10 cellular contexts compared by ENCODE assay signal in genomic region chr5:96651948-96652753, GRCh38. TPM values are rescaled to one million over a fixed set of nuclear protein-coding genes. Genes with fewer than 3 reads are reported as not detected.
DNase-seq lines count a peak whose midpoint lies in the region; ATAC-seq and TF ChIP-seq lines count a peak whose summit lies in the region.
"Had no signal": no experiment of that assay in that cellular context is flagged by ENCODE, and none has a peak within 500 bp of the region (broad histone marks: within the 10 kb centered on the region; RNA-seq: fewer than 3 reads in every experiment).

No MANE protein-coding gene starts in this region.

- ATAC-seq in activated CD4-positive, alpha-beta T cell treated with anti-CD3 and anti-CD28 coated beads for 36 hours: peak; percentile 51
- ATAC-seq in natural killer cell treated with Interleukin-12 subunit alpha and Interleukin-12 subunit beta and Interleukin-15 and Interleukin-18, amount 100 ng/mL, for 72 hours: no peak
- no peak for ATAC-seq in HG03175 (IDR thresholded peaks at IDR 0.05; ENCODE audit: unreplicated experiment)

- peak; percentile 23 for DNase-seq in activated CD4-positive, alpha-beta T cell treated with anti-CD3 and anti-CD28 coated beads for 36 hours
- DNase-seq in activated CD4-positive, alpha-beta T cell treated with anti-CD3 and anti-CD28 coated beads for 1 hour: no peak
- DNase-seq in NCI-H1436 treated with DMSO at 0.1 percent for 48 hours (lab: John Stamatoyannopoulos, UW) (peak; percentile 29), chondrocyte (ENCODE audit: low spot score) (no peak), osteocyte (ENCODE audit: extremely low spot score, unreplicated experiment) (no peak), GM13976 (ENCODE audit: low spot score) (no peak)
- DNase-seq in natural killer cell treated with Interleukin-12 subunit alpha and Interleukin-12 subunit beta and Interleukin-15 and Interleukin-18, amount 100 ng/mL, for 72 hours (ENCODE audit: low spot score): no peak
- DNase-seq: CD4-positive, CD25-positive, alpha-beta regulatory T cell; NCI-H2227 treated with DMSO at 0.1 percent for 48 hours had no signal

- TF ChIP-seq CTCF in chondrocyte (IDR thresholded peaks at IDR 0.05) (peak; percentile 56), osteocyte (IDR thresholded peaks at IDR 0.05) (peak; percentile 31), GM13976 (IDR thresholded peaks at IDR 0.05; ENCODE audit: borderline replicate concordance, control extremely low read depth, extremely low read depth, insufficient read depth, missing control alignments) (no peak)

- H3K4me3 Mint-ChIP-seq in activated CD4-positive, alpha-beta T cell treated with anti-CD3 and anti-CD28 coated beads for 36 hours: no peak overlapping the region
- no peak overlapping the region for H3K4me3 Mint-ChIP-seq in chondrocyte (ENCODE audit: unreplicated experiment)
- H3K4me3 Mint-ChIP-seq in osteocyte (ENCODE audit: unreplicated experiment): no peak overlapping the region
- H3K4me3 Mint-ChIP-seq in natural killer cell treated with Interleukin-12 subunit alpha and Interleukin-12 subunit beta and Interleukin-15 and Interleukin-18, amount 100 ng/mL, for 72 hours: no peak overlapping the region
- H3K4me3 Mint-ChIP-seq: CD4-positive, CD25-positive, alpha-beta regulatory T cell had no signal

- no peak overlapping the region for H3K27ac Mint-ChIP-seq in activated CD4-positive, alpha-beta T cell treated with anti-CD3 and anti-CD28 coated beads for 36 hours
- H3K27ac Mint-ChIP-seq in chondrocyte (ENCODE audit: unreplicated experiment) (no peak overlapping the region), osteocyte (ENCODE audit: unreplicated experiment) (no peak overlapping the region)
- no peak overlapping the region for H3K27ac Mint-ChIP-seq in natural killer cell treated with Interleukin-12 subunit alpha and Interleukin-12 subunit beta and Interleukin-15 and Interleukin-18, amount 100 ng/mL, for 72 hours
- H3K27ac Mint-ChIP-seq: CD4-positive, CD25-positive, alpha-beta regulatory T cell had no signal

- intact Hi-C loops in activated CD4-positive, alpha-beta T cell treated with anti-CD3 and anti-CD28 coated beads for 36 hours (cut with DNase I, micrococcal nuclease): loop anchor here in 1 of 2 experiments (5.0 kb wide), 1 partner anchor 35 kb away; no protein-coding TSS in a partner anchor

- POLR2A ChIA-PET in activated CD4-positive, alpha-beta T cell treated with anti-CD3 and anti-CD28 coated beads for 36 hours (lab: Charles Lee): no interaction called here

- CTCF ChIA-PET in activated CD4-positive, alpha-beta T cell treated with anti-CD3 and anti-CD28 coated beads for 36 hours (lab: Charles Lee): interaction anchor here (1.0 to 3.4 kb wide), 3 partner anchors 38 to 269 kb away, joined by 3 to 11 read pairs (median 4); no protein-coding TSS in a partner anchor

- peaks cover 16% of the 10 kb centered on the region for H3K4me1 Mint-ChIP-seq in activated CD4-positive, alpha-beta T cell treated with anti-CD3 and anti-CD28 coated beads for 36 hours
- peaks cover 36% of the 10 kb centered on the region for H3K4me1 Mint-ChIP-seq in chondrocyte (ENCODE audit: low read depth)
- peaks cover 60% of the 10 kb centered on the region for H3K4me1 Mint-ChIP-seq in osteocyte (ENCODE audit: unreplicated experiment)
- H3K4me1 Mint-ChIP-seq in natural killer cell treated with Interleukin-12 subunit alpha and Interleukin-12 subunit beta and Interleukin-15 and Interleukin-18, amount 100 ng/mL, for 72 hours (ENCODE audit: low read depth in 2 of 2): peaks cover 29 to 38% of the 10 kb centered on the region in 2 donors

- in situ Hi-C loops in GM13976 (cut with MboI; ENCODE audit: low sequenced_read_pairs, unreplicated experiment): no loop called here

- no peaks in the 10 kb centered on the region for H3K9me3 Mint-ChIP-seq in activated CD4-positive, alpha-beta T cell treated with anti-CD3 and anti-CD28 coated beads for 36 hours (ENCODE audit: low read depth)
- H3K9me3 Mint-ChIP-seq in chondrocyte (ENCODE audit: low read depth) (no peaks in the 10 kb centered on the region), osteocyte (ENCODE audit: unreplicated experiment) (no peaks in the 10 kb centered on the region)
- no peaks in the 10 kb centered on the region for H3K9me3 Mint-ChIP-seq in natural killer cell treated with Interleukin-12 subunit alpha and Interleukin-12 subunit beta and Interleukin-15 and Interleukin-18, amount 100 ng/mL, for 72 hours
- H3K9me3 Mint-ChIP-seq: CD4-positive, CD25-positive, alpha-beta regulatory T cell had no signal

- H3K36me3 Mint-ChIP-seq in activated CD4-positive, alpha-beta T cell treated with anti-CD3 and anti-CD28 coated beads for 36 hours (ENCODE audit: low read depth): no peaks in the 10 kb centered on the region
- no peaks in the 10 kb centered on the region for H3K36me3 Mint-ChIP-seq in chondrocyte (ENCODE audit: low read depth)
- H3K36me3 Mint-ChIP-seq in osteocyte (ENCODE audit: unreplicated experiment): no peaks in the 10 kb centered on the region
- no peaks in the 10 kb centered on the region for H3K36me3 Mint-ChIP-seq in natural killer cell treated with Interleukin-12 subunit alpha and Interleukin-12 subunit beta and Interleukin-15 and Interleukin-18, amount 100 ng/mL, for 72 hours
- H3K36me3 Mint-ChIP-seq: CD4-positive, CD25-positive, alpha-beta regulatory T cell had no signal

- H3K27me3 Mint-ChIP-seq in activated CD4-positive, alpha-beta T cell treated with anti-CD3 and anti-CD28 coated beads for 36 hours: peaks cover 30% of the 10 kb centered on the region
- H3K27me3 Mint-ChIP-seq in chondrocyte (ENCODE audit: low read depth) (no peaks in the 10 kb centered on the region), osteocyte (ENCODE audit: unreplicated experiment) (no peaks in the 10 kb centered on the region)
- H3K27me3 Mint-ChIP-seq in natural killer cell treated with Interleukin-12 subunit alpha and Interleukin-12 subunit beta and Interleukin-15 and Interleukin-18, amount 100 ng/mL, for 72 hours: peaks cover 15 to 24% of the 10 kb centered on the region in 2 donors

RNA-seq across cellular contexts. Expression of gene CAST, which starts 10.0 kb away (rescaled TPM):
- 100 to 1,000 TPM; 136 to 211 TPM for total RNA-seq in activated CD4-positive, alpha-beta T cell treated with anti-CD3 and anti-CD28 coated beads for 36 hours
- total RNA-seq in chondrocyte (131 to 160 TPM (median 137 TPM) in 3 replicates), osteocyte (144 and 154 TPM in 2 replicates)
- 100 to 1,000 TPM in 1 of 2 donors, 10 to 100 TPM in 1; 86.3 to 101 TPM for total RNA-seq in natural killer cell treated with Interleukin-12 subunit alpha and Interleukin-12 subunit beta and Interleukin-15 and Interleukin-18, amount 100 ng/mL, for 72 hours

Comparison
In these comparisons a context has a peak if more than half of its experiments do, and no peak if none do; other contexts are left out.
1. DNase-seq: peak in activated CD4-positive, alpha-beta T cell treated with anti-CD3 and anti-CD28 coated beads for 36 hours (single experiment) and NCI-H1436 treated with DMSO at 0.1 percent for 48 hours (single experiment); none in activated CD4-positive, alpha-beta T cell treated with anti-CD3 and anti-CD28 coated beads for 1 hour (single experiment), chondrocyte (single experiment), osteocyte (single experiment), natural killer cell treated with Interleukin-12 subunit alpha and Interleukin-12 subunit beta and Interleukin-15 and Interleukin-18, amount 100 ng/mL, for 72 hours (single experiment) and GM13976 (single experiment).